18 cellular contexts compared by ENCODE assay signal in the genomic region with DNA sequence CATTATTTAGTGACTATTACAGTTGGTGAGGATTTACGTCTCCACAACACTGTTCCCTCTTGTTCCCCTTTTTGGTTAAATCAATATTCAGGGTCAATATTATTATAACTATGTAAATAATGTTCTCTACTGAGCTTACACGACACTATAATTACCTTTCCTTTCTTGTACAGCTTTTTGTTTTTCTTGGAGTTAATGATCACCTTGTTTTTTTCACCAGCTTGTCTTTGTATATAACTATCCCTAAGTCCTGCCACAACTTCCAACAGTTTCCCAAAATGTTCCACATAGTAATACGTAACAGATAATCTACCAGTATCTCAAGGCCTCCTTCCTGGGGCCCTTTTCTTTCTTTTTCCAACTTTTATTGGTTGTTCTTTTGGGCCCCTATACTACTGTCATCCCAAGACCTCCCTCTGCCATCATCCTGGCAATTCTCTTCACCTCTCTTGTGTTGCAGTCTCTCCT.
DNase-seq lines count a peak whose midpoint lies in the region; ATAC-seq, FAIRE-seq and TF ChIP-seq lines count a peak whose summit lies in the region.
"Had no signal": no experiment of that assay in that cellular context is flagged by ENCODE, and none has a peak within 500 bp of the region (broad histone marks: within the 10 kb centered on the region; RNA-seq: fewer than 3 reads in every experiment).

No MANE protein-coding gene starts in this region.

- no peak overlapping the region for H3K4me3 ChIP-seq in H1 (ENCODE audit: extremely low read depth in 1 of 4, insufficient read depth in 2 of 4, low read depth in 3 of 4, low read length in 4 of 4)
- H3K4me3 ChIP-seq: A549, MG63, SJSA1 had no signal

- H3K79me1 ChIP-seq in H1 (ENCODE audit: low read depth, low read length), result no peaks in the 10 kb centered on the region

- H3K23me2 ChIP-seq in H1 (ENCODE audit: low read depth, low read length), result no peaks in the 10 kb centered on the region

- peak overlapping the region; percentile 87 for H3K27ac Mint-ChIP-seq in progenitor cell of endocrine pancreas
- H3K27ac Mint-ChIP-seq: T-helper 2 cell treated with Interferon-gamma antibody and Interleukin-4, amounts not matched to agents 5 μg/mL and 100 μg/mL, for 36 hours had no signal

- H3K36me3 ChIP-seq in H1 (ENCODE audit: control insufficient read depth in 2 of 4, insufficient read depth in 4 of 4, low read length in 3 of 4), result no peaks in the 10 kb centered on the region
- H3K36me3 ChIP-seq: MG63, SJSA1 had no signal

- H3K18ac ChIP-seq in H1 (ENCODE audit: extremely low read depth, low read length), result no peak overlapping the region

- H4K91ac ChIP-seq in H1 (replicated peaks; ENCODE audit: insufficient read length, low read length), result peak overlapping the region; percentile 20

- no peak overlapping the region for H3K4ac ChIP-seq in H1 (replicated peaks; ENCODE audit: insufficient read length, low read depth, low read length)

- peak overlapping the region; percentile 35 for H3K4me3 Mint-ChIP-seq in progenitor cell of endocrine pancreas (ENCODE audit: low read depth)
- H3K4me3 Mint-ChIP-seq: T-helper 2 cell treated with Interferon-gamma antibody and Interleukin-4, amounts not matched to agents 5 μg/mL and 100 μg/mL, for 36 hours had no signal

- no peak overlapping the region for H2BK20ac ChIP-seq in H1 (ENCODE audit: low read length)

- no peak overlapping the region for H3K4me2 ChIP-seq in H1 (ENCODE audit: insufficient read depth in 1 of 2, low read depth in 2 of 2, low read length in 2 of 2)
- H3K4me2 ChIP-seq: A549 had no signal

- no peak overlapping the region for H3K14ac ChIP-seq in H1 (ENCODE audit: insufficient read length)

- POLR2A ChIA-PET in H1 (lab: Charles Lee; ENCODE audit: partially characterized antibody), result interaction anchor here (0.9 kb wide), 1 partner anchor 745 kb away, joined by 3 read pairs; no protein-coding TSS in a partner anchor

- no peaks in the 10 kb centered on the region for H3K4me1 ChIP-seq in H1 (replicated peaks in 1 of 4; ENCODE audit: control insufficient read depth in 3 of 4, insufficient read depth in 4 of 4, low read length in 3 of 4)
- H3K4me1 ChIP-seq: A549, SJSA1 had no signal

- TF ChIP-seq POLR2A in H1 (IDR thresholded peaks at IDR 0.05; ENCODE audit: control extremely low read depth in 1 of 2, low read depth in 2 of 2, low read length in 2 of 2), result no peak

- H3K4me1 Mint-ChIP-seq in progenitor cell of endocrine pancreas (ENCODE audit: low read depth), result peaks cover 58% of the 10 kb centered on the region

- H3K79me2 ChIP-seq in H1 (ENCODE audit: control insufficient read depth in 1 of 2, insufficient read depth in 2 of 2, low read length in 2 of 2), result no peaks in the 10 kb centered on the region

- no peak overlapping the region for H3K9ac ChIP-seq in H1 (replicated peaks in 1 of 4; ENCODE audit: extremely low read depth in 1 of 4, low read depth in 3 of 4, low read length in 3 of 4)

- H3K56ac ChIP-seq in H1 (replicated peaks; ENCODE audit: insufficient read length, low read depth, low read length), result no peak overlapping the region

- no peak overlapping the region for H4K5ac ChIP-seq in H1 (ENCODE audit: insufficient read length, low read depth, low read length)

- H2AFZ ChIP-seq in H1 (ENCODE audit: low read length), result no peak overlapping the region

- TF ChIP-seq CTCF in H1 (IDR thresholded peaks at IDR 0.05; ENCODE audit: control extremely low read depth in 1 of 3, insufficient read depth in 1 of 3, low read depth in 1 of 3, low read length in 3 of 3) (no peak), progenitor cell of endocrine pancreas (IDR thresholded peaks at IDR 0.05; ENCODE audit: unreplicated experiment) (no peak)

- no peaks in the 10 kb centered on the region for H3K9me3 Mint-ChIP-seq in progenitor cell of endocrine pancreas (ENCODE audit: low read depth)
- H3K9me3 Mint-ChIP-seq: T-helper 2 cell treated with Interferon-gamma antibody and Interleukin-4, amounts not matched to agents 5 μg/mL and 100 μg/mL, for 36 hours had no signal

- H3K23ac ChIP-seq in H1 (ENCODE audit: insufficient read length), result no peak overlapping the region

- no peak for TF ChIP-seq RAD21 in H1 (IDR thresholded peaks at IDR 0.05 in 1 of 2, conservative IDR thresholded peaks at IDR 0.05 in 1 of 2; ENCODE audit: low read depth in 2 of 2, low read length in 2 of 2)

- DNase-seq in NOMO-1 treated with DMSO at 0.1 percent for 48 hours (lab: John Stamatoyannopoulos, UW; ENCODE audit: unreplicated experiment) (peak; percentile 12), NOMO-1 treated with dmso at 0.1 percent for 144 hours (lab: John Stamatoyannopoulos, UW; ENCODE audit: unreplicated experiment) (no peak), NCI-H2029 (lab: John Stamatoyannopoulos, UW) (peak; percentile 54), H1 (ENCODE audit: low read depth in 1 of 2, low spot score in 2 of 2) (no peak), progenitor cell of endocrine pancreas (ENCODE audit: low spot score, unreplicated experiment) (no peak)
- DNase-seq in NK-92 treated with Interleukin-12 subunit alpha and Interleukin-12 subunit beta, amount 100 ng/mL, for 24 hours (lab: John Stamatoyannopoulos, UW), result no peak
- DNase-seq: C1 segment of cervical spinal cord, HCEC 1CT, MG63, NCI-H1105, NCI-H510A, PC-3, SW 1271 had no signal

- WGBS in H1 (ENCODE audit: extremely low coverage in 1 of 2, insufficient coverage in 1 of 2, insufficient read length in 1 of 2, insufficient replicate concordance in 2 of 2, low coverage in 1 of 2, low lambda C conversion rate in 2 of 2, missing lambda C conversion rate in 1 of 2), 2 experiments, result 67% methylated on average over 3 of the region's 3 CpGs; no CpG with 5 or more reads in 1 of the 2 experiments

- CTCF ChIA-PET in H1 (lab: Charles Lee; ENCODE audit: partially characterized antibody), result interaction anchor here (0.6 kb wide), 1 partner anchor 108 kb away, joined by 3 read pairs; no protein-coding TSS in a partner anchor

- H4K20me1 ChIP-seq in H1 (replicated peaks in 1 of 2; ENCODE audit: control insufficient read depth in 1 of 2, insufficient read depth in 2 of 2, low read length in 2 of 2), result no peaks in the 10 kb centered on the region

- H3K27me3 Mint-ChIP-seq in progenitor cell of endocrine pancreas, result no peaks in the 10 kb centered on the region

- no peak overlapping the region for H2BK5ac ChIP-seq in H1 (ENCODE audit: low read depth, low read length)

- H4K8ac ChIP-seq in H1 (ENCODE audit: extremely low read depth, insufficient read depth, low read length), result no peak overlapping the region

- H2BK120ac ChIP-seq in H1 (replicated peaks; ENCODE audit: low read depth, low read length), result no peak overlapping the region

- no peak overlapping the region for H3K27ac ChIP-seq in H1 (ENCODE audit: low read depth, low read length)
- H3K27ac ChIP-seq: A549, SJSA1 had no signal

- ATAC-seq in HG03432 (IDR thresholded peaks at IDR 0.05; ENCODE audit: unreplicated experiment) (no peak), HG03354 (IDR thresholded peaks at IDR 0.05; ENCODE audit: poor library complexity, severe bottlenecking, unreplicated experiment) (no peak)
- ATAC-seq: A549, PC-3 had no signal

- no peaks in the 10 kb centered on the region for H3K36me3 Mint-ChIP-seq in progenitor cell of endocrine pancreas (ENCODE audit: insufficient read depth)

- no peaks in the 10 kb centered on the region for H3K9me3 ChIP-seq in H1 (ENCODE audit: insufficient read depth in 2 of 2, low read depth in 1 of 2, low read length in 1 of 2)
- H3K9me3 ChIP-seq: A549, MG63, SJSA1 had no signal

- H2AK5ac ChIP-seq in H1 (ENCODE audit: low read depth, low read length), result no peak overlapping the region

- H3K27me3 ChIP-seq in H1 (replicated peaks in 1 of 4; ENCODE audit: control insufficient read depth in 3 of 4, extremely low read depth in 1 of 4, insufficient read depth in 3 of 4, low read length in 3 of 4), result no peaks in the 10 kb centered on the region
- H3K27me3 ChIP-seq: MG63, SJSA1 had no signal

- no peak overlapping the region for H2BK15ac ChIP-seq in H1 (ENCODE audit: low read length)

- no peak for FAIRE-seq in H1 (lab: Jason Lieb, UNC)
- FAIRE-seq: A549 had no signal

- no peak overlapping the region for H2BK12ac ChIP-seq in H1 (ENCODE audit: low read depth, low read length)

- TF ChIP-seq EP300 in H1 (IDR thresholded peaks at IDR 0.05; ENCODE audit: borderline replicate concordance in 1 of 2, low read depth in 2 of 2, low read length in 2 of 2), result no peak

TF ChIP-seq in H1, 55 proteins besides CTCF, POLR2A, EP300 and RAD21:
- TF ChIP-seq CREB1 (IDR thresholded peaks at IDR 0.05) (no peak), NANOG (IDR thresholded peaks at IDR 0.05; ENCODE audit: insufficient read depth, low read depth, low read length, poor library complexity, severe bottlenecking) (no peak)
- TF ChIP-seq, protein P1, sequence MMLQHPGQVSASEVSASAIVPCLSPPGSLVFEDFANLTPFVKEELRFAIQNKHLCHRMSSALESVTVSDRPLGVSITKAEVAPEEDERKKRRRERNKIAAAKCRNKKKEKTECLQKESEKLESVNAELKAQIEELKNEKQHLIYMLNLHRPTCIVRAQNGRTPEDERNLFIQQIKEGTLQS (IDR thresholded peaks at IDR 0.05; ENCODE audit: insufficient read depth, low read depth, low read length), result no peak

Comparison
In these comparisons a context has a peak if more than half of its experiments do, and no peak if none do; other contexts are left out.
1. DNase-seq: peak in NOMO-1 treated with DMSO at 0.1 percent for 48 hours (single experiment) and NCI-H2029 (single experiment); none in NOMO-1 treated with dmso at 0.1 percent for 144 hours (single experiment), H1 (0 of 2), progenitor cell of endocrine pancreas (single experiment) and NK-92 treated with Interleukin-12 subunit alpha and Interleukin-12 subunit beta, amount 100 ng/mL, for 24 hours (single experiment).